Comparison of ENCODE assay signal across 26 cellular contexts in the genomic region with DNA sequence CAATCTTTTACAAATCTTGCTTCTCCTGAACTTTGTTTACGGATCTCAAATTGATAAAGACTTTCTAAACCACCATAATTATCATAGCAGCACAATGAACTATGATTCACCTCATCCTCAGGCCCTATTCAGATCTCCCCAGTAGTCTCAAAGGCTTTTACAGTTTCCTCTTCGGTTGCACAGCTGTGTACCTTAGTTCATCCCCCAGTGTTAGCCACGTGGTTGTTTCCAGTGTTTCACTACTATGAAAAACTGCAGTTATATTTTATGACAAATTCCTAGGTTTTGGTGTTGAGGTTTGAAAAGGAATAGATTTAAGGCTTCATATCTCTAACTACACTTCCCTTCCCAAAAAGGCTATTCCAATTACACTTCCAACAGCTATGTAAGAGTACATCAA.
"Had no signal": no experiment of that assay in that cellular context is flagged by ENCODE, and none has a peak within 500 bp of the region (broad histone marks: within the 10 kb centered on the region; RNA-seq: fewer than 3 reads in every experiment).

No MANE protein-coding gene starts in this region.

- H3K27me3 ChIP-seq: ascending aorta, neutrophil, stomach, thyroid gland, upper lobe of left lung, vagina had no signal

- H3K4me3 ChIP-seq: ascending aorta, stomach, thyroid gland, upper lobe of left lung, vagina had no signal

- H3K9me3 ChIP-seq: ascending aorta, neutrophil, stomach, thyroid gland, upper lobe of left lung, vagina had no signal

- H3K4me1 ChIP-seq: ascending aorta, stomach, thyroid gland, upper lobe of left lung, vagina had no signal

- DNase-seq: activated CD4-positive, alpha-beta memory T cell treated with anti-CD3 and anti-CD28 coated beads for 36 hours; activated CD4-positive, alpha-beta T cell treated with anti-CD3 and anti-CD28 coated beads, Interleukin-2, amount 10 ng/mL, durations not matched to agents 24 days and 14 days; activated CD4-positive, CD25-positive, alpha-beta regulatory T cell treated with anti-CD3 and anti-CD28 coated beads, Interleukin-2, amount 50 U/mL, for 72 hours; activated CD8-positive, alpha-beta memory T cell treated with anti-CD3 and anti-CD28 coated beads, Interleukin-2, amount 50 U/mL, for 4 hours; activated gamma-delta T cell; activated naive CD4-positive, alpha-beta T cell treated with anti-CD3 and anti-CD28 coated beads, Interleukin-2, amount 10 ng/mL, durations not matched to agents 7 days and 5 days; activated naive CD8-positive, alpha-beta T cell treated with anti-CD3 and anti-CD28 coated beads, Interleukin-2, amount 10 ng/mL, durations not matched to agents 7 days and 5 days; activated T-cell treated with anti-CD3 and anti-CD28 coated beads, Interleukin-2, amount 50 U/mL, for 24 hours; cortex of kidney; endodermal cell; foreskin melanocyte; hippocampal formation; kidney; left colon; mammary epithelial cell; nephron progenitor cell; retina; small intestine; stimulated activated CD4-positive, alpha-beta T cell treated with anti-CD3 and anti-CD28 coated beads, Interleukin-4, amount 100 ng/mL, for 24 hours; stomach; T-helper 2 cell; thyroid gland; upper lobe of left lung had no signal

- H3K36me3 ChIP-seq: vagina had no signal

- H3K27ac ChIP-seq: ascending aorta, neutrophil, stomach, thyroid gland, upper lobe of left lung, vagina had no signal
